Comparison of ENCODE assay signal across 22 cellular contexts in the genomic region with DNA sequence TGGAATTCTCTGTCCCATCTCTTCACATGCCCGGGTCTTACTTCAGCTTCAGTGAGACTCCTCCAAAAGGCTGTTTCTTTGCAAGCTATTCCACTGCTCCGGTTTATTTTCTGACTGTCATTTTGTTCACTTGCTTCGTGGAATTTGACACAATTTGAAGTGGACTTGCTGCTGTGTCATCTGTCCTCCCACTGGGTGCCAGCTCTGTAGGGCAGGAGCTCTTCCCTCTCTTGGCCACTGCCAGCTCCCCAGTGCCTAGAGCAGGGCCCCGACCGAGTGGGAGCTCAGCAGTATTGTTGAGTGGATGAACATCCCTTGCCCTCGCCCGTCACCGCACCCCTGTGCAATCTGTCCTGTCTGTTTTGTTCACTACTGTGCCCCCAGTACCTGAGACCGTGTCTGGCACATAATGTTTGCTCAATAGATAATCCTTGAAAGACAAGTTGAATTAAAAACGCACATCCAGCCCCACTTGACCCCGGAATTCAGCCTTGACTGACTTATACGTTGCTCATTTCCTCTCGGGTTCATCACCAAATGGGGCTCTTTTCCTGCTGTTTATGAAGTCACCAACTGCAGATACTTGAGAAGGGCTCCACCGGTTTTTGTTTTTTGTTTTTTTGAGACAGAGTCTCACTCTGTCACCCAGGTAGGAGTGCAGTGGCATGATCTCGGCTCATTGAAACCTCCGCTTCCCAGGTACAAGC.
DNase-seq lines count a peak whose midpoint lies in the region; ATAC-seq lines count a peak whose summit lies in the region.
"Had no signal": no experiment of that assay in that cellular context is flagged by ENCODE, and none has a peak within 500 bp of the region (broad histone marks: within the 10 kb centered on the region; RNA-seq: fewer than 3 reads in every experiment).

No MANE protein-coding gene starts in this region.

- H3K27me3 Mint-ChIP-seq in T-helper 17 cell: peaks cover 32% of the 10 kb centered on the region
- H3K27me3 Mint-ChIP-seq in activated CD4-positive, alpha-beta T cell treated with anti-CD3 and anti-CD28 coated beads for 36 hours: peaks cover 18% of the 10 kb centered on the region

- POLR2A ChIA-PET in activated CD4-positive, alpha-beta T cell treated with anti-CD3 and anti-CD28 coated beads for 36 hours (lab: Charles Lee): no interaction called here

- CTCF ChIA-PET in activated CD4-positive, alpha-beta T cell treated with anti-CD3 and anti-CD28 coated beads for 36 hours (lab: Charles Lee): interaction anchor here (0.5 kb wide), 1 partner anchor 24 kb away, joined by 3 read pairs; no protein-coding TSS in a partner anchor

- no peak overlapping the region for H3K4me3 Mint-ChIP-seq in T-helper 17 cell
- H3K4me3 Mint-ChIP-seq in activated CD4-positive, alpha-beta T cell treated with anti-CD3 and anti-CD28 coated beads for 36 hours: no peak overlapping the region
- H3K4me3 Mint-ChIP-seq: activated CD4-positive, alpha-beta T cell treated with anti-CD3 and anti-CD28 coated beads, Interleukin-2, amount 10 ng/mL, durations not matched to agents 24 days and 14 days; activated naive CD8-positive, alpha-beta T cell; activated T-helper 17 cell treated with anti-CD3 and anti-CD28 coated beads, Interleukin-2, amount 50 U/mL, for 72 hours; CD14-positive monocyte; mesothelial cell of epicardium; natural killer cell; stimulated activated naive B cell treated with anti-CD40 and anti-IgM and Interleukin-4, amounts not matched to agents 10 μg/mL and 1 μg/mL and 100 μg/mL, for 72 hours had no signal

- DNase-seq in EL (peak; percentile 69), LHCN-M2 (ENCODE audit: low read depth) (peak; percentile 23), cerebellum (ENCODE audit: low spot score) (peak; percentile 47), lung microvascular endothelial cell (ENCODE audit: low read depth in 2 of 2) (peak; percentile 6 to 81), T-helper 17 cell (no peak), mesenteric fat pad (ENCODE audit: low spot score) (no peak)
- DNase-seq in activated naive CD4-positive, alpha-beta T cell (lab: John Stamatoyannopoulos, UW): no peak
- no peak for DNase-seq in activated CD4-positive, alpha-beta T cell treated with anti-CD3 and anti-CD28 coated beads for 36 hours
- DNase-seq: activated CD4-positive, alpha-beta T cell treated with anti-CD3 and anti-CD28 coated beads, Interleukin-2, amount 10 ng/mL, durations not matched to agents 24 days and 14 days; H7; natural killer cell; NCI-H1092 treated with DMSO at 0.1 percent for 48 hours; NCI-H2081; PC-9; stimulated activated naive B cell treated with anti-CD40 and anti-IgM and Interleukin-4, amounts not matched to agents 10 μg/mL and 1 μg/mL and 100 μg/mL, for 72 hours; uterus had no signal

- H3K9me3 ChIP-seq in T-helper 17 cell (ENCODE audit: control insufficient read depth, low read length, poor library complexity, severe bottlenecking): no peaks in the 10 kb centered on the region
- H3K9me3 ChIP-seq: ascending aorta, prostate gland, uterus had no signal

- ATAC-seq in T-helper 17 cell: no peak
- no peak for ATAC-seq in activated CD4-positive, alpha-beta T cell treated with anti-CD3 and anti-CD28 coated beads for 36 hours
- ATAC-seq: activated T-helper 17 cell treated with anti-CD3 and anti-CD28 coated beads, Interleukin-2, amount 50 U/mL, for 72 hours; natural killer cell; stimulated activated naive B cell treated with anti-CD40 and anti-IgM and Interleukin-4, amounts not matched to agents 10 μg/mL and 1 μg/mL and 100 μg/mL, for 72 hours had no signal

- no peak overlapping the region for H3K27ac Mint-ChIP-seq in T-helper 17 cell
- H3K27ac Mint-ChIP-seq in activated CD4-positive, alpha-beta T cell treated with anti-CD3 and anti-CD28 coated beads for 36 hours: no peak overlapping the region
- H3K27ac Mint-ChIP-seq: activated CD4-positive, alpha-beta T cell treated with anti-CD3 and anti-CD28 coated beads, Interleukin-2, amount 10 ng/mL, durations not matched to agents 24 days and 14 days; activated naive CD8-positive, alpha-beta T cell; activated T-helper 17 cell treated with anti-CD3 and anti-CD28 coated beads, Interleukin-2, amount 50 U/mL, for 72 hours; CD14-positive monocyte; mesothelial cell of epicardium; natural killer cell; stimulated activated naive B cell treated with anti-CD40 and anti-IgM and Interleukin-4, amounts not matched to agents 10 μg/mL and 1 μg/mL and 100 μg/mL, for 72 hours had no signal

- H3K4me1 Mint-ChIP-seq in T-helper 17 cell: no peaks in the 10 kb centered on the region
- no peaks in the 10 kb centered on the region for H3K4me1 Mint-ChIP-seq in activated CD4-positive, alpha-beta T cell treated with anti-CD3 and anti-CD28 coated beads for 36 hours
- H3K4me1 Mint-ChIP-seq: activated CD4-positive, alpha-beta T cell treated with anti-CD3 and anti-CD28 coated beads, Interleukin-2, amount 10 ng/mL, durations not matched to agents 24 days and 14 days; activated T-helper 17 cell treated with anti-CD3 and anti-CD28 coated beads, Interleukin-2, amount 50 U/mL, for 72 hours; CD14-positive monocyte; mesothelial cell of epicardium; natural killer cell had no signal

- H3K9me3 Mint-ChIP-seq in activated CD4-positive, alpha-beta T cell treated with anti-CD3 and anti-CD28 coated beads for 36 hours (ENCODE audit: low read depth): no peaks in the 10 kb centered on the region
- H3K9me3 Mint-ChIP-seq: activated CD4-positive, alpha-beta T cell treated with anti-CD3 and anti-CD28 coated beads, Interleukin-2, amount 10 ng/mL, durations not matched to agents 24 days and 14 days; activated T-helper 17 cell treated with anti-CD3 and anti-CD28 coated beads, Interleukin-2, amount 50 U/mL, for 72 hours; natural killer cell had no signal

- H3K36me3 Mint-ChIP-seq in T-helper 17 cell (ENCODE audit: low read depth): no peaks in the 10 kb centered on the region
- no peaks in the 10 kb centered on the region for H3K36me3 Mint-ChIP-seq in activated CD4-positive, alpha-beta T cell treated with anti-CD3 and anti-CD28 coated beads for 36 hours (ENCODE audit: low read depth)
- H3K36me3 Mint-ChIP-seq: activated naive CD8-positive, alpha-beta T cell; CD14-positive monocyte; mesothelial cell of epicardium; natural killer cell; stimulated activated naive B cell treated with anti-CD40 and anti-IgM and Interleukin-4, amounts not matched to agents 10 μg/mL and 1 μg/mL and 100 μg/mL, for 72 hours had no signal

- intact Hi-C loops in activated CD4-positive, alpha-beta T cell treated with anti-CD3 and anti-CD28 coated beads for 36 hours (cut with DNase I, micrococcal nuclease): no loop called here

Comparison
In these comparisons a context has a peak if more than half of its experiments do, and no peak if none do; other contexts are left out.
1. DNase-seq: peak in EL (single experiment), LHCN-M2 (single experiment), cerebellum (single experiment) and lung microvascular endothelial cell (2 of 2); none in activated naive CD4-positive, alpha-beta T cell (0 of 4), T-helper 17 cell (0 of 3), mesenteric fat pad (single experiment) and activated CD4-positive, alpha-beta T cell treated with anti-CD3 and anti-CD28 coated beads for 36 hours (single experiment).